In genomic region chr22:20205964-20206708, GRCh38 we compare ENCODE assay signal across 9 cellular contexts. TPM values are rescaled to one million over a fixed set of nuclear protein-coding genes. Genes with fewer than 3 reads are reported as not detected.
DNase-seq lines count a peak whose midpoint lies in the region; ATAC-seq and TF ChIP-seq lines count a peak whose summit lies in the region.
"Had no signal": no experiment of that assay in that cellular context is flagged by ENCODE, and none has a peak within 500 bp of the region (broad histone marks: within the 10 kb centered on the region; RNA-seq: fewer than 3 reads in every experiment).

No MANE protein-coding gene starts in this region.

- CTCF ChIA-PET in activated CD4-positive, alpha-beta memory T cell treated with anti-CD3 and anti-CD28 coated beads, Interleukin-2, amount 10 ng/mL, durations not matched to agents 7 days and 5 days (lab: Charles Lee), result interaction anchor here (2.0 kb wide), 1 partner anchor 32 kb away, joined by 7 read pairs; no protein-coding TSS in a partner anchor

- TF ChIP-seq CTCF in C4-2B (conservative IDR thresholded peaks at IDR 0.05) (no peak), epithelial cell of esophagus (IDR thresholded peaks at IDR 0.05; ENCODE audit: insufficient read depth, low read depth, low read length, missing control alignments) (peak; percentile 24)

- H3K27ac Mint-ChIP-seq in activated CD4-positive, alpha-beta memory T cell treated with anti-CD3 and anti-CD28 coated beads, Interleukin-2, amount 10 ng/mL, durations not matched to agents 7 days and 5 days, result peak overlapping the region; percentile 84
- H3K27ac Mint-ChIP-seq in naive B cell, result peak overlapping the region; percentile 41 to 96 (median 92)

- H3K27me3 Mint-ChIP-seq in activated CD4-positive, alpha-beta memory T cell treated with anti-CD3 and anti-CD28 coated beads, Interleukin-2, amount 10 ng/mL, durations not matched to agents 7 days and 5 days, result no peaks in the 10 kb centered on the region
- peaks cover 0 to 4% (median 0%) of the 10 kb centered on the region in 3 donors for H3K27me3 Mint-ChIP-seq in naive B cell

- peaks cover 24% of the 10 kb centered on the region for H3K4me1 Mint-ChIP-seq in activated CD4-positive, alpha-beta memory T cell treated with anti-CD3 and anti-CD28 coated beads, Interleukin-2, amount 10 ng/mL, durations not matched to agents 7 days and 5 days
- peaks cover 20 to 29% (median 23%) of the 10 kb centered on the region in 3 donors for H3K4me1 Mint-ChIP-seq in naive B cell

- peak overlapping the region; percentile 62 for H3K27ac ChIP-seq in C4-2B

- H3K4me3 ChIP-seq in epithelial cell of esophagus (ENCODE audit: low read length), result peak overlapping the region; percentile 75

- peak overlapping the region; percentile 88 for H3K4me3 Mint-ChIP-seq in activated CD4-positive, alpha-beta memory T cell treated with anti-CD3 and anti-CD28 coated beads, Interleukin-2, amount 10 ng/mL, durations not matched to agents 7 days and 5 days
- H3K4me3 Mint-ChIP-seq in naive B cell, result peak overlapping the region; percentile 83 to 96 (median 92)

- no peaks in the 10 kb centered on the region for H3K9me3 Mint-ChIP-seq in activated CD4-positive, alpha-beta memory T cell treated with anti-CD3 and anti-CD28 coated beads, Interleukin-2, amount 10 ng/mL, durations not matched to agents 7 days and 5 days
- no peaks in the 10 kb centered on the region for H3K9me3 Mint-ChIP-seq in naive B cell

- peak; percentile 54 for DNase-seq in NCI-H226
- peak; percentile 81 for DNase-seq in activated CD4-positive, alpha-beta memory T cell treated with anti-CD3 and anti-CD28 coated beads, Interleukin-2, amount 10 ng/mL, durations not matched to agents 7 days and 5 days
- DNase-seq in epithelial cell of esophagus (ENCODE audit: low read depth), result peak; percentile 78
- peak; percentile 51 for DNase-seq in naive B cell
- peak; percentile 62 for DNase-seq in stimulated activated naive CD4-positive, alpha-beta T cell treated with Interleukin-2 at 50 U/mL for 16 hours (lab: John Stamatoyannopoulos, UW)

- ATAC-seq in GM21447 (IDR thresholded peaks at IDR 0.05; ENCODE audit: unreplicated experiment), result peak; percentile 77
- peak; percentile 84 to 91 for ATAC-seq in naive B cell (ENCODE audit: low read depth in 2 of 2)
- no peak for ATAC-seq in GM21515 (IDR thresholded peaks at IDR 0.05; ENCODE audit: unreplicated experiment)

- POLR2A ChIA-PET in activated CD4-positive, alpha-beta memory T cell treated with anti-CD3 and anti-CD28 coated beads, Interleukin-2, amount 10 ng/mL, durations not matched to agents 7 days and 5 days (lab: Charles Lee), result interaction anchor here (0.8 to 1.5 kb wide), 8 partner anchors 9 to 258 kb away, joined by 3 to 5 read pairs (median 3); partner anchors contain the start of gene DGCR6L

- H3K36me3 Mint-ChIP-seq in activated CD4-positive, alpha-beta memory T cell treated with anti-CD3 and anti-CD28 coated beads, Interleukin-2, amount 10 ng/mL, durations not matched to agents 7 days and 5 days (ENCODE audit: low read depth), result no peaks in the 10 kb centered on the region
- no peaks in the 10 kb centered on the region for H3K36me3 Mint-ChIP-seq in naive B cell

RNA-seq across cellular contexts. Expression of gene CCDC188, which starts 55.3 kb away (rescaled TPM):
- total RNA-seq in activated CD4-positive, alpha-beta memory T cell treated with anti-CD3 and anti-CD28 coated beads, Interleukin-2, amount 10 ng/mL, durations not matched to agents 7 days and 5 days, result under 1 TPM; 0.33 to 0.76 TPM
- polyA plus RNA-seq in naive B cell (ENCODE audit: low read depth in 6 of 6), result not detected
- total RNA-seq: T-helper 1 cell treated with Interleukin-12 subunit alpha and Interleukin-12 subunit beta and Interleukin-4 antibody, amounts not matched to agents 30 ng/mL and 1 ng/mL, for 36 hours had no signal
